ENCODE assay signal across 8 cellular contexts in the genomic region with DNA sequence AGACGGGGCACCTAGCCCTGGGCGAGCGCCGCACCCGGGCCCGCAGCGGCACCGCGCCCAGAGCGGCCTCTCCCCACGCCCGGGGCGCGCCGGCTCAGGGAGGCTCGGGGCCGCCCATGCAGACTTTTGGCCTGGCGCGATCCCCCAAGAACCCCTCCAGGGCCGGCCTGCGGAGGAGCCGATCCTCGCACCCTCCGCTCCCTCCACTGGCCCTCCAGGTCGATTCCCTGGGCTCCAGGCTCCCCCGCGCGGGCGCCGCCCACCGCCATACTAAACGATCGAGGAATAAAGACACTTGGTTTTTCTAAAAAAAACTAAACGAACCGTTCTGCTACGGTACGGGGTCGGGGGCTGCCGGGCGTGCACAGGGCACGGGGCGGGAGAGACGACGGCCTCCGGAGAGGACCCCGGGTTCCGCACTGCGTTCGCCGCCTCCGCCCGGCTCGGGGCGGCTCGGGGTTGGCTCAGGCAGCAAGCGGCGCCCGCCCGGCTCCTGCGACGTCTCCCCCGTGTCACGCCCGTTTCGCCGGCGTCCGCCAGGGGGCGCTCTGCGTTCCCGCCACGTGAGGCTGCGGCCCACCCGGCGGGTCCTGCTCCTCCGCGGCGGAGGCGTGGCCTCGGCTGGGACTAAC. TPM values are rescaled to one million over a fixed set of nuclear protein-coding genes. Genes with fewer than 3 reads are reported as not detected.
DNase-seq lines count a peak whose midpoint lies in the region; ATAC-seq and TF ChIP-seq lines count a peak whose summit lies in the region.

No MANE protein-coding gene starts in this region.

- H3K36me3 Mint-ChIP-seq in WTC11 = no peaks in the 10 kb centered on the region

- H3K4me1 ChIP-seq in spleen = peaks cover 23 to 64% (median 46%) of the 10 kb centered on the region in 6 donors

- peak overlapping the region; percentile 75 to 95 (median 90) for H3K27ac ChIP-seq in spleen

- intact Hi-C loops in spleen (cut with DNase I; ENCODE audit: low total_unique reads) = no loop called here

- H3K36me3 ChIP-seq in spleen = peaks cover 0 to 23% (median 0%) of the 10 kb centered on the region in 6 donors

- TF ChIP-seq CTCF in AG09309 (IDR thresholded peaks at IDR 0.05; ENCODE audit: control insufficient read depth, insufficient read depth, low read depth, low read length, missing control alignments) (peak; percentile 67), WTC11 (IDR thresholded peaks at IDR 0.05) (peak; percentile 98), cardiac fibroblast (IDR thresholded peaks at IDR 0.05; ENCODE audit: low read depth, low read length) (peak; percentile 38), spleen (IDR thresholded peaks at IDR 0.05 in 8 of 11, conservative IDR thresholded peaks at IDR 0.05 in 3 of 11) (peak; percentile 84 to 99 (median 97))

- peak overlapping the region; percentile 70 for H3K4me3 Mint-ChIP-seq in WTC11

- peak; percentile 44 for DNase-seq in AG09309 (ENCODE audit: low read depth)
- peak; percentile 85 for DNase-seq in NCI-H2196 treated with DMSO at 0.1 percent for 48 hours (lab: John Stamatoyannopoulos, UW; ENCODE audit: unreplicated experiment)
- peak; percentile 97 for DNase-seq in WTC11 (ENCODE audit: low spot score)
- peak; percentile 88 to 95 for DNase-seq in cardiac fibroblast (ENCODE audit: low read depth in 2 of 2)
- DNase-seq in inferior parietal cortex (ENCODE audit: extremely low spot score) = peak; percentile 94
- DNase-seq in spleen = peak; percentile 100

- H3K9me3 ChIP-seq in spleen = no peaks in the 10 kb centered on the region

- H3K27me3 ChIP-seq in spleen (replicated peaks in 1 of 7) = no peaks in the 10 kb centered on the region

- peak in 2 of 3 donors; percentile 37 to 55 for TF ChIP-seq POLR2A in spleen (IDR thresholded peaks at IDR 0.05)

- CTCF ChIA-PET in WTC11 (lab: Charles Lee) = interaction anchor here (0.7 to 6.4 kb wide), 25 partner anchors 7 to 217 kb away, joined by 3 to 50 read pairs (median 4); partner anchors contain the start of genes ABHD1, AGBL5, EMILIN1 and OST4

- WGBS in spleen, 5 donors = 0 to 1% (median 0%) methylated on average over 5 to 80 of the region's 80 CpGs

- ATAC-seq in GM18909 (IDR thresholded peaks at IDR 0.05; ENCODE audit: poor library complexity, unreplicated experiment) (peak; percentile 78), HG03139 (IDR thresholded peaks at IDR 0.05; ENCODE audit: unreplicated experiment) (peak; percentile 80), WTC11 (peak; percentile 81)

- peak overlapping the region; percentile 53 for H3K4me3 ChIP-seq in AG09309 (ENCODE audit: control insufficient read depth, low read depth, low read length)
- peak overlapping the region; percentile 38 to 54 for H3K4me3 ChIP-seq in cardiac fibroblast (replicated peaks in 1 of 2; ENCODE audit: low read depth in 2 of 2, low read length in 2 of 2)
- peak overlapping the region; percentile 47 to 91 (median 63) for H3K4me3 ChIP-seq in spleen

- POLR2A ChIA-PET in WTC11 (lab: Charles Lee) = interaction anchor here (0.6 to 2.4 kb wide), 3 partner anchors 14 to 186 kb away, joined by 3 to 9 read pairs (median 9); partner anchors contain the start of genes AGBL5 and OST4

- H3K27ac Mint-ChIP-seq in WTC11 = no peak overlapping the region

- peaks cover 21% of the 10 kb centered on the region for H3K4me1 Mint-ChIP-seq in WTC11

- H3K9me3 Mint-ChIP-seq in WTC11 = no peaks in the 10 kb centered on the region

- peaks cover 23% of the 10 kb centered on the region for H3K27me3 Mint-ChIP-seq in WTC11 (ENCODE audit: low read depth)

TF ChIP-seq in WTC11, 78 proteins besides CTCF, POLR2A, EP300 and RAD21 (continues in another document):
- TF ChIP-seq, protein P1, sequence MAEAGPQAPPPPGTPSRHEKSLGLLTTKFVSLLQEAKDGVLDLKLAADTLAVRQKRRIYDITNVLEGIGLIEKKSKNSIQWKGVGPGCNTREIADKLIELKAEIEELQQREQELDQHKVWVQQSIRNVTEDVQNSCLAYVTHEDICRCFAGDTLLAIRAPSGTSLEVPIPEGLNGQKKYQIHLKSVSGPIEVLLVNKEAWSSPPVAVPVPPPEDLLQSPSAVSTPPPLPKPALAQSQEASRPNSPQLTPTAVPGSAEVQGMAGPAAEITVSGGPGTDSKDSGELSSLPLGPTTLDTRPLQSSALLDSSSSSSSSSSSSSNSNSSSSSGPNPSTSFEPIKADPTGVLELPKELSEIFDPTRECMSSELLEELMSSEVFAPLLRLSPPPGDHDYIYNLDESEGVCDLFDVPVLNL (CRISPR knock-in tag; IDR thresholded peaks at IDR 0.05; ENCODE audit: borderline replicate concordance, low read depth) = peak; percentile 92
- TF ChIP-seq, protein P2, sequence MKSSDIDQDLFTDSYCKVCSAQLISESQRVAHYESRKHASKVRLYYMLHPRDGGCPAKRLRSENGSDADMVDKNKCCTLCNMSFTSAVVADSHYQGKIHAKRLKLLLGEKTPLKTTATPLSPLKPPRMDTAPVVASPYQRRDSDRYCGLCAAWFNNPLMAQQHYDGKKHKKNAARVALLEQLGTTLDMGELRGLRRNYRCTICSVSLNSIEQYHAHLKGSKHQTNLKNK (CRISPR knock-in tag; IDR thresholded peaks at IDR 0.05) = no peak
- 0 out of 2 replicates have a peak, but pooled peaks have one; percentile 50 for TF ChIP-seq CREB1 (CRISPR knock-in tag; IDR thresholded peaks at IDR 0.05)
- no peak for TF ChIP-seq CDX4 (CRISPR knock-in tag; IDR thresholded peaks at IDR 0.05; ENCODE audit: borderline replicate concordance)
- TF ChIP-seq SP1 (CRISPR knock-in tag; conservative IDR thresholded peaks at IDR 0.05) = peak; percentile 87
- TF ChIP-seq, protein P3, sequence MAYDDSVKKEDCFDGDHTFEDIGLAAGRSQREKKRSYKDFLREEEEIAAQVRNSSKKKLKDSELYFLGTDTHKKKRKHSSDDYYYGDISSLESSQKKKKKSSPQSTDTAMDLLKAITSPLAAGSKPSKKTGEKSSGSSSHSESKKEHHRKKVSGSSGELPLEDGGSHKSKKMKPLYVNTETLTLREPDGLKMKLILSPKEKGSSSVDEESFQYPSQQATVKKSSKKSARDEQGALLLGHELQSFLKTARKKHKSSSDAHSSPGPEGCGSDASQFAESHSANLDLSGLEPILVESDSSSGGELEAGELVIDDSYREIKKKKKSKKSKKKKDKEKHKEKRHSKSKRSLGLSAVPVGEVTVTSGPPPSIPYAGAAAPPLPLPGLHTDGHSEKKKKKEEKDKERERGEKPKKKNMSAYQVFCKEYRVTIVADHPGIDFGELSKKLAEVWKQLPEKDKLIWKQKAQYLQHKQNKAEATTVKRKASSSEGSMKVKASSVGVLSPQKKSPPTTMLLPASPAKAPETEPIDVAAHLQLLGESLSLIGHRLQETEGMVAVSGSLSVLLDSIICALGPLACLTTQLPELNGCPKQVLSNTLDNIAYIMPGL (CRISPR knock-in tag; IDR thresholded peaks at IDR 0.05) = peak; percentile 90; the same call in 1 of the 2 replicates
- no peak for TF ChIP-seq SMAD4 (CRISPR knock-in tag; IDR thresholded peaks at IDR 0.05)
- 0 out of 2 replicates have a peak, but pooled peaks have one; percentile 19 for TF ChIP-seq ZNF281 (CRISPR knock-in tag; IDR thresholded peaks at IDR 0.05)
- no peak for TF ChIP-seq SMAD3 (CRISPR knock-in tag; IDR thresholded peaks at IDR 0.05; ENCODE audit: borderline replicate concordance)
- peak; percentile 85 for TF ChIP-seq GABPB1 (CRISPR knock-in tag; IDR thresholded peaks at IDR 0.05)
- TF ChIP-seq EMX1 (CRISPR knock-in tag; IDR thresholded peaks at IDR 0.05) = 0 out of 2 replicates have a peak, but pooled peaks have one; percentile 23
- no peak for TF ChIP-seq NR2C2 (CRISPR knock-in tag; IDR thresholded peaks at IDR 0.05)
- TF ChIP-seq MYBL2 (CRISPR knock-in tag; IDR thresholded peaks at IDR 0.05) = no peak

RNA-seq across cellular contexts. Expression of gene KHK, which starts 0.4 kb away (rescaled TPM):
- total RNA-seq in WTC11 (2021) (15.5 to 17.4 TPM (median 17.4 TPM) in 3 replicates), spleen (1 to 10 TPM; 3.3 to 8.3 (median 3.6) TPM)
- polyA plus RNA-seq in spleen = 1 to 10 TPM; 3.3 to 6.4 (median 4.4) TPM

RNA-seq across cellular contexts. Expression of gene EMILIN1, which starts 7.8 kb away (rescaled TPM):
- total RNA-seq in WTC11 (2021) = 3.0 to 4.0 TPM (median 3.5 TPM) in 3 replicates
- total RNA-seq in spleen = 100 to 1,000 TPM in 6 of 7 donors, 10 to 100 TPM in 1; 62.5 to 152 (median 112) TPM
- 10 to 100 TPM; 18.3 to 71.4 (median 40.7) TPM for polyA plus RNA-seq in spleen

RNA-seq across cellular contexts. Expression of gene OST4, which starts 14.8 kb away (rescaled TPM):
- total RNA-seq in WTC11 (2021) = 210 to 239 TPM (median 226 TPM) in 3 replicates
- total RNA-seq in spleen = 100 to 1,000 TPM; 197 to 292 (median 235) TPM
- 100 to 1,000 TPM; 418 to 556 (median 523) TPM for polyA plus RNA-seq in spleen

RNA-seq across cellular contexts. Expression of gene CGREF1, which starts 32.7 kb away (rescaled TPM):
- total RNA-seq in WTC11 (2021) (3.5 to 4.0 TPM (median 3.8 TPM) in 3 replicates), spleen (under 1 TPM in 4 of 7 donors, not detected in 3; 0.27 to 0.82 (median 0.47) TPM)
- under 1 TPM; 0.17 to 0.61 (median 0.42) TPM for polyA plus RNA-seq in spleen

RNA-seq across cellular contexts. Expression of gene AGBL5, which starts 34.7 kb away (rescaled TPM):
- total RNA-seq in WTC11 (2021) (43.0 to 57.1 TPM (median 55.6 TPM) in 3 replicates), spleen (10 to 100 TPM; 11.6 to 18.6 (median 14.9) TPM)
- 10 to 100 TPM in 1 of 3 donors, 1 to 10 TPM in 2; 7.1 to 10.5 (median 8.0) TPM for polyA plus RNA-seq in spleen

Comparison
In these comparisons a context has a peak if more than half of its experiments do, and no peak if none do; other contexts are left out.
1. Peak in every context shown above with its lines: DNase-seq, ATAC-seq, H3K4me3 ChIP-seq and H3K27ac ChIP-seq.
2. DNase-seq: peak in every context shown above with its lines; median percentile 100 in spleen; 97 in WTC11; 94 in inferior parietal cortex; 92 in cardiac fibroblast; 85 in NCI-H2196 treated with DMSO at 0.1 percent for 48 hours; 44 in AG09309.
3. CTCF ChIP-seq: peak in every context shown above with its lines; median percentile 98 in WTC11; 97 in spleen; 67 in AG09309; 38 in cardiac fibroblast.
4. RNA of gene EMILIN1, which starts 7.8 kb away (total RNA-seq): 62.5 to 152 TPM in spleen; 3.0 to 4.0 TPM in WTC11; every median in the first group is over 10 times any median in the second.